ENCODE assay signal across 14 cellular contexts in the genomic region with DNA sequence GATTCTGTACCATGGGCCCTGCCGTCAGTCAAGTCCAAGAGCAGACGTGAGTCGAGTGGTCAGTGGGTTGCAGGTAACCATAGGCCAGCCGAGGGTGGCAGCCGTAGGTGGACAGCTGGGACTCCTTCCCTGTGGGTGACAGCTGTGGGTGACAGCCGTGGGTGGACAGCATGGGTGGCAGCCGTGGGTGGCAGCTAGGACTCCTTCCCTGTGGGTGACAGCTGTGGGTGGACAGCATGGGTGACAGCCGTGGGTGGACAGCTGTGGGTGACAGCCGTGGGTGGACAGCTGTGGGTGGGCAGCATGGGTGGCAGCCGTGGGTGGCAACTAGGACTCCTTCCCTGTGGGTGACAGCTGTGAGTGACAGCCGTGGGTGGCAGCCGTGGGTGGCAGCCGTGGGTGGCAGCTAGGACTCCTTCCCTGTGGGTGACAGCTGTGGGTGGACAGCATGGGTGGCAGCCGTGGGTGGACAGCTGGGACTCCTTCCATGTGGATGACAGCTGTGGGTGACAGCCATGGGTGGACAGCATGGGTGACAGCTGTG. TPM values are rescaled to one million over a fixed set of nuclear protein-coding genes. Genes with fewer than 3 reads are reported as not detected.
"Had no signal": no experiment of that assay in that cellular context is flagged by ENCODE, and none has a peak within 500 bp of the region (broad histone marks: within the 10 kb centered on the region; RNA-seq: fewer than 3 reads in every experiment).

No MANE protein-coding gene starts in this region.

RNA-seq across cellular contexts. Expression of gene CFAP97D2, which starts 2.6 kb away (rescaled TPM):
- total RNA-seq: activated CD4-positive, alpha-beta T cell treated with anti-CD3 and anti-CD28 coated beads for 36 hours; activated CD8-positive, alpha-beta memory T cell treated with anti-CD3 and anti-CD28 coated beads for 36 hours; activated CD8-positive, alpha-beta T cell treated with anti-CD3 and anti-CD28 coated beads for 36 hours; activated naive CD4-positive, alpha-beta T cell treated with anti-CD3 and anti-CD28 coated beads, Interleukin-2, amount 50 U/mL, for 72 hours; activated T-helper 2 cell treated with anti-CD3 and anti-CD28 coated beads, Interferon-gamma antibody, Interleukin-2, Interleukin-4, amounts not matched to agents 10 μg/mL and 5 μg/mL and 100 μg/mL, durations not matched to agents 14 hours and 24 hours and 36 hours; adrenal gland; astrocyte; body of pancreas; breast epithelium; M059J; PC-3; Peyer's patch; WTC11 had no signal
- polyA plus RNA-seq: adrenal gland, SK-N-SH had no signal
